ENCODE assay signal across 1 cellular context in the genomic region with DNA sequence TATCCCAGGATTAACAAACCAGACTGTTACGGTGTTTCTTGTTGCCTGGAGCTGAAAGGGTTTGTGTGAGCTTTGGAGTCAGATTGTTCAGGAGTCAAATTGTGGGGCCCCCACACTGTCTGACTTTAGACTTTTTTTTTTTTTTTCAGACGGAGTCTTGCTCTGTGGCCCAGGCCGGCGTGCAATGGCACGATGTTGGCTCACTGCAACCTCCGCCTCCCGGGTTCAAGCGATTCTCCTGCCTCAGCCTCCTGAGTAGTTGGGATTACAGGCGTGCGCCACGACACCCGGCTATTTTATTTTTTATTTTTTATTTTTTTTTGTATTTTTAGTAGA.
TF ChIP-seq lines count a peak whose summit lies in the region.

No MANE protein-coding gene starts in this region.

TF ChIP-seq in endothelial cell of umbilical vein, 7 proteins besides CTCF, POLR2A, EP300 and RAD21:
- TF ChIP-seq, protein P1, sequence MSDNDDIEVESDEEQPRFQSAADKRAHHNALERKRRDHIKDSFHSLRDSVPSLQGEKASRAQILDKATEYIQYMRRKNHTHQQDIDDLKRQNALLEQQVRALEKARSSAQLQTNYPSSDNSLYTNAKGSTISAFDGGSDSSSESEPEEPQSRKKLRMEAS (IDR thresholded peaks at IDR 0.05; ENCODE audit: insufficient read depth, insufficient read length), result no peak
- TF ChIP-seq JUN (IDR thresholded peaks at IDR 0.05; ENCODE audit: borderline replicate concordance, insufficient read depth, insufficient read length, low read depth) (no peak), POLR2AphosphoS5 (IDR thresholded peaks at IDR 0.05; ENCODE audit: insufficient read depth, low read depth, low read length) (no peak), GATA2 (IDR thresholded peaks at IDR 0.05; ENCODE audit: insufficient read depth, insufficient read length, low read depth, low read length) (no peak), FOS (IDR thresholded peaks at IDR 0.05; ENCODE audit: borderline replicate concordance, insufficient read depth, low read length) (no peak), EZH2 (IDR thresholded peaks at IDR 0.05; ENCODE audit: borderline replicate concordance, low read depth, low read length, severe bottlenecking) (no peak), MYC (IDR thresholded peaks at IDR 0.05; ENCODE audit: low read depth, low read length) (no peak)
